In genomic region chr18:22132763-22133162, GRCh38 we compare ENCODE assay signal across 19 cellular contexts. TPM values are rescaled to one million over a fixed set of nuclear protein-coding genes. Genes with fewer than 3 reads are reported as not detected.
"Had no signal": no experiment of that assay in that cellular context is flagged by ENCODE, and none has a peak within 500 bp of the region (broad histone marks: within the 10 kb centered on the region; RNA-seq: fewer than 3 reads in every experiment).

No MANE protein-coding gene starts in this region.

- DNase-seq: activated CD4-positive, alpha-beta memory T cell treated with anti-CD3 and anti-CD28 coated beads, Interleukin-2, amount 10 ng/mL, durations not matched to agents 7 days and 5 days; activated CD4-positive, alpha-beta T cell treated with anti-CD3 and anti-CD28 coated beads, Interleukin-2, amount 10 ng/mL, durations not matched to agents 24 days and 14 days; activated CD4-positive, CD25-positive, alpha-beta regulatory T cell treated with anti-CD3 and anti-CD28 coated beads, Interleukin-2, amount 50 U/mL, for 72 hours; activated naive CD4-positive, alpha-beta T cell; activated T-cell treated with anti-CD3 and anti-CD28 coated beads, Interleukin-2, amount 50 U/mL, for 4 hours; central memory CD4-positive, alpha-beta T cell; islet precursor cell; mammary epithelial cell; right lobe of liver; stimulated activated CD4-positive, alpha-beta T cell treated with anti-CD3 and anti-CD28 coated beads, Interleukin-2, amount 100 ng/mL, for 48 hours; stimulated activated naive CD4-positive, alpha-beta T cell treated with Interleukin-2 at 50 U/mL for 16 hours; testis; transverse colon had no signal

- H3K27ac ChIP-seq: breast epithelium, gastroesophageal sphincter, hepatocyte, right lobe of liver, testis, transverse colon had no signal

- H3K4me1 Mint-ChIP-seq: activated CD4-positive, alpha-beta memory T cell treated with anti-CD3 and anti-CD28 coated beads, Interleukin-2, amount 10 ng/mL, durations not matched to agents 7 days and 5 days; activated CD4-positive, alpha-beta T cell treated with anti-CD3 and anti-CD28 coated beads, Interleukin-2, amount 10 ng/mL, durations not matched to agents 24 days and 14 days; activated T-helper 17 cell treated with anti-CD3 and anti-CD28 coated beads, Interleukin-2, amount 50 U/mL, for 72 hours; nephron had no signal

- H3K9me3 ChIP-seq: breast epithelium, gastroesophageal sphincter, right lobe of liver, testis, transverse colon had no signal

- H3K4me3 ChIP-seq: breast epithelium, gastroesophageal sphincter, hepatocyte, right lobe of liver, testis, transverse colon had no signal

- H3K79me2 ChIP-seq: hepatocyte had no signal

- H3K9me3 Mint-ChIP-seq: activated CD4-positive, alpha-beta T cell treated with anti-CD3 and anti-CD28 coated beads, Interleukin-2, amount 10 ng/mL, durations not matched to agents 24 days and 14 days; activated T-cell treated with anti-CD3 and anti-CD28 coated beads, Interleukin-2, amount 50 U/mL, for 4 hours; activated T-helper 17 cell treated with anti-CD3 and anti-CD28 coated beads, Interleukin-2, amount 50 U/mL, for 72 hours had no signal

- H2AFZ ChIP-seq: hepatocyte had no signal

- H3K27me3 Mint-ChIP-seq: activated CD4-positive, alpha-beta memory T cell treated with anti-CD3 and anti-CD28 coated beads, Interleukin-2, amount 10 ng/mL, durations not matched to agents 7 days and 5 days; activated CD4-positive, alpha-beta T cell treated with anti-CD3 and anti-CD28 coated beads, Interleukin-2, amount 10 ng/mL, durations not matched to agents 24 days and 14 days; activated T-helper 17 cell treated with anti-CD3 and anti-CD28 coated beads, Interleukin-2, amount 50 U/mL, for 72 hours had no signal

- H3K4me2 ChIP-seq: hepatocyte had no signal

- H3K27ac Mint-ChIP-seq: activated CD4-positive, alpha-beta memory T cell treated with anti-CD3 and anti-CD28 coated beads, Interleukin-2, amount 10 ng/mL, durations not matched to agents 7 days and 5 days; activated CD4-positive, alpha-beta T cell treated with anti-CD3 and anti-CD28 coated beads, Interleukin-2, amount 10 ng/mL, durations not matched to agents 24 days and 14 days; activated naive CD4-positive, alpha-beta T cell treated with anti-CD3 and anti-CD28 coated beads, Interleukin-2, amount 50 U/mL, for 72 hours; activated T-helper 17 cell treated with anti-CD3 and anti-CD28 coated beads, Interleukin-2, amount 50 U/mL, for 72 hours; nephron had no signal

- H3K36me3 ChIP-seq: breast epithelium, gastroesophageal sphincter, right lobe of liver, transverse colon had no signal

- H3K4me1 ChIP-seq: breast epithelium, gastroesophageal sphincter, right lobe of liver, testis had no signal

- H3K27me3 ChIP-seq: breast epithelium, gastroesophageal sphincter, hepatocyte, right lobe of liver, testis, transverse colon had no signal

- H3K4me3 Mint-ChIP-seq: activated CD4-positive, alpha-beta memory T cell treated with anti-CD3 and anti-CD28 coated beads, Interleukin-2, amount 10 ng/mL, durations not matched to agents 7 days and 5 days; activated CD4-positive, alpha-beta T cell treated with anti-CD3 and anti-CD28 coated beads, Interleukin-2, amount 10 ng/mL, durations not matched to agents 24 days and 14 days; activated T-cell treated with anti-CD3 and anti-CD28 coated beads, Interleukin-2, amount 50 U/mL, for 4 hours; activated T-helper 17 cell treated with anti-CD3 and anti-CD28 coated beads, Interleukin-2, amount 50 U/mL, for 72 hours; nephron had no signal

- H3K36me3 Mint-ChIP-seq: activated naive CD4-positive, alpha-beta T cell treated with anti-CD3 and anti-CD28 coated beads, Interleukin-2, amount 50 U/mL, for 72 hours had no signal

- ATAC-seq: activated naive CD4-positive, alpha-beta T cell treated with anti-CD3 and anti-CD28 coated beads, Interleukin-2, amount 50 U/mL, for 72 hours; activated T-cell treated with anti-CD3 and anti-CD28 coated beads, Interleukin-2, amount 50 U/mL, for 4 hours; activated T-helper 17 cell treated with anti-CD3 and anti-CD28 coated beads, Interleukin-2, amount 50 U/mL, for 72 hours; gastroesophageal sphincter; right lobe of liver had no signal

RNA-seq across cellular contexts. Expression of gene GATA6, which starts 36.6 kb away (rescaled TPM):
- total RNA-seq: activated CD4-positive, alpha-beta memory T cell treated with anti-CD3 and anti-CD28 coated beads, Interleukin-2, amount 10 ng/mL, durations not matched to agents 7 days and 5 days; activated CD4-positive, alpha-beta T cell treated with anti-CD3 and anti-CD28 coated beads, Interleukin-2, amount 10 ng/mL, durations not matched to agents 24 days and 14 days; activated naive CD4-positive, alpha-beta T cell treated with anti-CD3 and anti-CD28 coated beads, Interleukin-2, amount 50 U/mL, for 72 hours; activated T-helper 17 cell treated with anti-CD3 and anti-CD28 coated beads, Interleukin-2, amount 50 U/mL, for 72 hours had no signal
